In the genomic region with DNA sequence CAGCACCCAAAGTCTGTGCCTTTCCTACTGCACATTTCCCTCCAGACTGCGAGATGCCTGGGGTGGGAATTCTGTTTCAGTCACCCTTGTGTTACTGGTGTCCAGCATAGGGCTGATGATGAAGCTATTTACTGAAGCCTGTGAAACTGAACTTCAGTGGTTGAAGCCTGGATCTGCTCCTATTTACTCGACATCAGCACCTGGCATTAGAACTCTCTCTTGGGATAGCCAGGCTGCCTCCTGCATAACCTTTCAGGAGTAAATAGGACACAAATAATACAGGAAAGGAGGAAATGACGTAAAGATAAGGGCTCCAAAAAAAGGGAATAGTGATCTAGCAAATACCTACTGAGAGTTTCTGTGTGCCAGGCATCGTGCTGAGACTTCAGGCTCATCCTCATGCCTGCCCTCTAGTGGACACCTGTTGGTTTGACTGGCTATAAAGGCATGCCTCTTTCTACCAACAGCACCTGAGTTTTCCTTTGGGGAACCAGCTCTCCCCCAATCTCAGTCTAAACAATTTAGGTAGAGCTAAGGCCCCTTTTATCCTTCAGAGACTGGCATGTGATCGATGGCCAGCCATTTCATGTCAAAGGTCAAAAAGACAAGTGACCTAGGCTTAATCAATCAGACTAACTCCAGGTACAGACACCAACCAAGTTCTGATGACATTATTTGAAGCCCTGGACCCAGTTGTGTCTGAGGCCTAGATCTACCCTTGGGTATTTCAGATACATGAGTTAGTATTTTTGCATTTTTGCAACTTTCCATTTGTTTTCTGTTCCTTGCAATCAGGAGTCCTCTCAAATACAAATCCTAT, we compare ENCODE assay signal across 10 cellular contexts.
DNase-seq lines count a peak whose midpoint lies in the region; ATAC-seq and TF ChIP-seq lines count a peak whose summit lies in the region.
"Had no signal": no experiment of that assay in that cellular context is flagged by ENCODE, and none has a peak within 500 bp of the region (broad histone marks: within the 10 kb centered on the region; RNA-seq: fewer than 3 reads in every experiment).

No MANE protein-coding gene starts in this region.

- H3K27ac Mint-ChIP-seq in glutamatergic neuron (ENCODE audit: unreplicated experiment), result no peak overlapping the region
- H3K27ac Mint-ChIP-seq: naive B cell had no signal

- DNase-seq in NCI-H1417 (lab: John Stamatoyannopoulos, UW) (peak in 2 of 3 experiments; percentile 1 to 66), NCI-H1417 treated with DMSO at 0.1 percent for 48 hours (lab: John Stamatoyannopoulos, UW) (no peak), WERI-Rb-1 (peak; percentile 52), glutamatergic neuron (no peak), NCI-H2196 (lab: John Stamatoyannopoulos, UW; ENCODE audit: unreplicated experiment) (no peak), NCI-H2081 treated with DMSO at 0.1 percent for 48 hours (lab: John Stamatoyannopoulos, UW) (no peak)
- DNase-seq in stimulated activated CD8-positive, alpha-beta memory T cell treated with anti-CD3 and anti-CD28 coated beads, Interleukin-4, amount 100 ng/mL, for 24 hours (ENCODE audit: low read depth), result peak; percentile 3
- DNase-seq: naive B cell had no signal

- no peaks in the 10 kb centered on the region for H3K36me3 ChIP-seq in WERI-Rb-1
- H3K36me3 ChIP-seq: BLaER1 treated with 17β-estradiol and CSF1 and Interleukin-3, amounts not matched to agents 10 nM and 100 nM had no signal

- peak; percentile 64 for ATAC-seq in HG02798 (IDR thresholded peaks at IDR 0.05; ENCODE audit: poor library complexity, unreplicated experiment)

- H3K36me3 Mint-ChIP-seq in glutamatergic neuron (ENCODE audit: unreplicated experiment), result no peaks in the 10 kb centered on the region
- H3K36me3 Mint-ChIP-seq: naive B cell had no signal

- no peaks in the 10 kb centered on the region for H3K9me3 Mint-ChIP-seq in glutamatergic neuron (ENCODE audit: unreplicated experiment)

- no peaks in the 10 kb centered on the region for H3K4me1 Mint-ChIP-seq in glutamatergic neuron (ENCODE audit: low read depth, unreplicated experiment)
- H3K4me1 Mint-ChIP-seq: naive B cell had no signal

- H3K9me3 ChIP-seq in WERI-Rb-1 (ENCODE audit: severe bottlenecking), result no peaks in the 10 kb centered on the region
- H3K9me3 ChIP-seq: BLaER1 treated with 17β-estradiol and CSF1 and Interleukin-3, amounts not matched to agents 10 nM and 100 nM had no signal

- peak; percentile 94 for TF ChIP-seq CTCF in WERI-Rb-1 (IDR thresholded peaks at IDR 0.05; ENCODE audit: low read depth, low read length)
- peak; percentile 59 for TF ChIP-seq CTCF in glutamatergic neuron (IDR thresholded peaks at IDR 0.05; ENCODE audit: partially characterized antibody, unreplicated experiment)

- H3K27ac ChIP-seq in WERI-Rb-1, result no peak overlapping the region
- H3K27ac ChIP-seq: BLaER1 treated with 17β-estradiol and CSF1 and Interleukin-3, amounts not matched to agents 10 nM and 100 nM had no signal

- no peak overlapping the region for H3K4me3 Mint-ChIP-seq in glutamatergic neuron (ENCODE audit: unreplicated experiment)
- H3K4me3 Mint-ChIP-seq: naive B cell had no signal

- no peaks in the 10 kb centered on the region for H3K27me3 Mint-ChIP-seq in glutamatergic neuron (ENCODE audit: unreplicated experiment)

- H3K4me3 ChIP-seq in WERI-Rb-1 (ENCODE audit: low read depth, low read length), result no peak overlapping the region
- H3K4me3 ChIP-seq: BLaER1 treated with 17β-estradiol and CSF1 and Interleukin-3, amounts not matched to agents 10 nM and 100 nM had no signal

- no peaks in the 10 kb centered on the region for H3K27me3 ChIP-seq in WERI-Rb-1 (ENCODE audit: insufficient read depth, low read depth, severe bottlenecking)
- H3K27me3 ChIP-seq: BLaER1 treated with 17β-estradiol and CSF1 and Interleukin-3, amounts not matched to agents 10 nM and 100 nM had no signal

Comparison
In these comparisons a context has a peak if more than half of its experiments do, and no peak if none do; other contexts are left out.
1. DNase-seq: peak in NCI-H1417 (2 of 3), WERI-Rb-1 (single experiment) and stimulated activated CD8-positive, alpha-beta memory T cell treated with anti-CD3 and anti-CD28 coated beads, Interleukin-4, amount 100 ng/mL, for 24 hours (single experiment); none in NCI-H1417 treated with DMSO at 0.1 percent for 48 hours (single experiment), glutamatergic neuron (single experiment), NCI-H2196 (single experiment) and NCI-H2081 treated with DMSO at 0.1 percent for 48 hours (single experiment).